Comparison of ENCODE assay signal across 12 cellular contexts in the genomic region with DNA sequence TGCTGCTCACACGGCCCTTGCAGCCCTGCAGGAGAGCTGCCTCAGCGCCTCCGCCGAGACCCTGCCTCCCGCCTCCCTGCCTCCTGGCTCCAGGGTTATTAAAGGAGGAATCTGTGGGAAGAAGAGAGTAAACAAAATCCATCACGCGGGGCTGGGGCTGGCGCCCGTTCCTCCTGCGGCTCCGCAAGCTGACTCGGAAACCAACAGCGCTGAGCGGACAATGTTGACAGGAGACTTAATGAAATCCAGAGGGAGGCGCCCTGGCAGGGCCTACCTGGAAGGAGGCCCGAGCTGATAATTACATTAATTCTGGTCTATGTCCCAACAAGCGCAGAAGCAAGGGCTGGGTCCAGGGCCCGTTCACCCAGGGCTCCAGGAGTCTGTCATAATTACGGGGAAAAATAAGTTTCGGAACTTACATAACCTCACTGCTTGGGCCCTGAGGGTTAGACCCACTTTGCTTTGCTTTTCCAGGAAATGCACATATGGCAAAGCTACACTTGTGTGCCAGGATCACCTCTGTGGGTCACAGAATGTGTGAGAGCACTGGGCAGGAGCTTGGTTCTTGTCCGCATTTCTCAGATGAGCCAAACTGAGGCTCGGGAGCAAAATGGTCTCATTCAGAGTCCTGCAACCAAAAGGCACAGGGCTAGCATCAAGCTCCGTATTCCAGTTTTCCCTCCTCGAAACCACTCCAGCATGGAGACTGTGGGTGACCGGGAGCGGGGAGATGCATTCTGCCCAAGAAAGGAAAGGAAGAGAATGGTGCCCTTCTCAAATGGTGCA. TPM values are rescaled to one million over a fixed set of nuclear protein-coding genes. Genes with fewer than 3 reads are reported as not detected.
DNase-seq lines count a peak whose midpoint lies in the region; ATAC-seq, FAIRE-seq and TF ChIP-seq lines count a peak whose summit lies in the region.
"Had no signal": no experiment of that assay in that cellular context is flagged by ENCODE, and none has a peak within 500 bp of the region (broad histone marks: within the 10 kb centered on the region; RNA-seq: fewer than 3 reads in every experiment).

No MANE protein-coding gene starts in this region.

- H3K79me2 ChIP-seq in keratinocyte (ENCODE audit: control insufficient read depth, insufficient read depth, low read length) (no peaks in the 10 kb centered on the region), PC-3 (ENCODE audit: low read length) (no peaks in the 10 kb centered on the region)

- H3K27ac ChIP-seq in keratinocyte (ENCODE audit: control insufficient read depth, insufficient read depth, low read length) (no peak overlapping the region), upper lobe of left lung (no peak overlapping the region), WERI-Rb-1 (no peak overlapping the region), PC-3 (ENCODE audit: low read length) (no peak overlapping the region)
- H3K27ac ChIP-seq: 22Rv1 had no signal

- H3K27me3 ChIP-seq in keratinocyte (ENCODE audit: control insufficient read depth, extremely low read depth, insufficient read depth, low read length) (peaks cover 33% of the 10 kb centered on the region), upper lobe of left lung (no peaks in the 10 kb centered on the region), WERI-Rb-1 (ENCODE audit: insufficient read depth, low read depth, severe bottlenecking) (no peaks in the 10 kb centered on the region), PC-3 (ENCODE audit: low read length) (no peaks in the 10 kb centered on the region; the same call in 1 of the 2 replicates)

- dilution Hi-C loops in keratinocyte (cut with MboI; ENCODE audit: extremely low pct_ligation_motif_present, low sequenced_read_pairs), result no loop called here

- no peak for TF ChIP-seq EP300 in upper lobe of left lung (IDR thresholded peaks at IDR 0.05)

- H3K9me3 Mint-ChIP-seq in brain, result peaks cover 0 to 8% (median 0%) of the 10 kb centered on the region in 5 experiments
- H3K9me3 Mint-ChIP-seq: naive B cell had no signal

- ATAC-seq in upper lobe of left lung (ENCODE audit: low FRiP score in 2 of 2) (peak in 1 of 2 donors; percentile 66), PC-3 (no peak)

- H4K20me1 ChIP-seq in keratinocyte (ENCODE audit: control insufficient read depth, extremely low read depth, insufficient read depth, low read length), result no peaks in the 10 kb centered on the region
- no peaks in the 10 kb centered on the region for H4K20me1 ChIP-seq in PC-3 (ENCODE audit: low read length)

- POLR2A ChIA-PET in PC-3 (lab: Charles Lee; ENCODE audit: unreplicated experiment), result no interaction called here

- H3K9me1 ChIP-seq in keratinocyte (ENCODE audit: control insufficient read depth, extremely low read depth, insufficient read depth, low read length), result no peaks in the 10 kb centered on the region

- H3K4me2 ChIP-seq in keratinocyte (ENCODE audit: control insufficient read depth, extremely low read depth, insufficient read depth, low read depth, low read length), result no peak overlapping the region
- no peak overlapping the region for H3K4me2 ChIP-seq in PC-3 (ENCODE audit: low read length)

- no peak overlapping the region for H3K4me3 Mint-ChIP-seq in brain

- FAIRE-seq in keratinocyte (lab: Jason Lieb, UNC), result no peak
- FAIRE-seq: H54 had no signal

- DNase-seq in NCI-H1694 (lab: John Stamatoyannopoulos, UW), result peak; percentile 10
- no peak for DNase-seq in NCI-H1694 treated with DMSO at 0.1 percent for 48 hours (lab: John Stamatoyannopoulos, UW)
- no peak for DNase-seq in keratinocyte (ENCODE audit: low read depth, low spot score)
- DNase-seq in upper lobe of left lung, result peak; percentile 49 to 88
- no peak for DNase-seq in 8988T
- no peak for DNase-seq in WERI-Rb-1
- no peak for DNase-seq in PC-3
- DNase-seq: effector CD4-positive, alpha-beta T cell; naive B cell had no signal

- TF ChIP-seq POLR2A in upper lobe of left lung (IDR thresholded peaks at IDR 0.05), result no peak

- 56% methylated on average over 22 to 26 of the region's 26 CpGs for WGBS in upper lobe of left lung, 2 donors

- no peaks in the 10 kb centered on the region for H3K36me3 ChIP-seq in keratinocyte (ENCODE audit: control insufficient read depth in 2 of 2, extremely low read depth in 1 of 2, insufficient read depth in 2 of 2, low read length in 2 of 2)
- H3K36me3 ChIP-seq in upper lobe of left lung, result no peaks in the 10 kb centered on the region
- H3K36me3 ChIP-seq in WERI-Rb-1, result no peaks in the 10 kb centered on the region
- no peaks in the 10 kb centered on the region for H3K36me3 ChIP-seq in PC-3 (ENCODE audit: low read depth, low read length)

- CTCF ChIA-PET in PC-3 (lab: Charles Lee), result interaction anchor here (0.6 kb wide), 1 partner anchor 63 kb away, joined by 3 read pairs; no protein-coding TSS in a partner anchor

- no peaks in the 10 kb centered on the region for H3K36me3 Mint-ChIP-seq in brain
- H3K36me3 Mint-ChIP-seq: naive B cell had no signal

- intact Hi-C loops in PC-3 (cut with micrococcal nuclease), result no loop called here

- no peak overlapping the region for H3K4me3 ChIP-seq in keratinocyte (ENCODE audit: control insufficient read depth in 2 of 3, extremely low read depth in 1 of 3, insufficient read depth in 2 of 3, low read depth in 1 of 3, low read length in 3 of 3)
- H3K4me3 ChIP-seq in upper lobe of left lung, result no peak overlapping the region
- H3K4me3 ChIP-seq in WERI-Rb-1 (ENCODE audit: low read depth, low read length), result no peak overlapping the region
- H3K4me3 ChIP-seq in PC-3 (ENCODE audit: low read length), result no peak overlapping the region

- H2AFZ ChIP-seq in keratinocyte (ENCODE audit: control insufficient read depth, low read length) (no peak overlapping the region), PC-3 (ENCODE audit: low read length) (no peak overlapping the region)

- no peak for TF ChIP-seq CTCF in brain (conservative IDR thresholded peaks at IDR 0.05)
- peak in 2 of 3 experiments; percentile 3 to 30 for TF ChIP-seq CTCF in keratinocyte (optimal IDR thresholded peaks at IDR 0.05 in 1 of 3, IDR thresholded peaks at IDR 0.05 in 1 of 3, conservative IDR thresholded peaks at IDR 0.05 in 1 of 3; ENCODE audit: extremely low read depth in 1 of 3, insufficient read depth in 2 of 3, low read length in 3 of 3)
- TF ChIP-seq CTCF in upper lobe of left lung (IDR thresholded peaks at IDR 0.05), result no peak
- TF ChIP-seq CTCF in WERI-Rb-1 (IDR thresholded peaks at IDR 0.05; ENCODE audit: low read depth, low read length), result no peak
- TF ChIP-seq CTCF in PC-3 (conservative IDR thresholded peaks at IDR 0.05; ENCODE audit: low read depth, low read length), result no peak

- peaks cover 6% of the 10 kb centered on the region for H3K27me3 Mint-ChIP-seq in brain

- no peaks in the 10 kb centered on the region for H3K9me2 ChIP-seq in PC-3 (replicated peaks; ENCODE audit: low read length)

- H3K9ac ChIP-seq in keratinocyte (ENCODE audit: control insufficient read depth, extremely low read depth, insufficient read depth, low read length), result no peak overlapping the region
- H3K9ac ChIP-seq in PC-3 (ENCODE audit: low read length), result no peak overlapping the region

- H3K9me3 ChIP-seq in keratinocyte (ENCODE audit: control insufficient read depth, low read depth, low read length), result no peaks in the 10 kb centered on the region
- H3K9me3 ChIP-seq in upper lobe of left lung, result no peaks in the 10 kb centered on the region
- H3K9me3 ChIP-seq in WERI-Rb-1 (ENCODE audit: severe bottlenecking), result no peaks in the 10 kb centered on the region
- H3K9me3 ChIP-seq in PC-3 (ENCODE audit: low read length), result no peaks in the 10 kb centered on the region

- peaks cover 8% of the 10 kb centered on the region for H3K4me1 Mint-ChIP-seq in brain
- H3K4me1 Mint-ChIP-seq: naive B cell had no signal

- H3K4me1 ChIP-seq in keratinocyte (ENCODE audit: control insufficient read depth, extremely low read depth, insufficient read depth, low read length) (no peaks in the 10 kb centered on the region), upper lobe of left lung (peaks cover 0 to 9% (median 0%) of the 10 kb centered on the region in 4 donors), PC-3 (ENCODE audit: insufficient read depth, low read length) (no peaks in the 10 kb centered on the region)

- BruUV-seq in PC-3 (replicated peaks; lab: Mats Ljungman, UMichigan), result no TSS peak

- H3K27ac Mint-ChIP-seq in brain, result peak overlapping the region in 3 of 5 experiments; percentile 50 to 84 (median 80)
- H3K27ac Mint-ChIP-seq: naive B cell had no signal

- no peaks in the 10 kb centered on the region for H3F3A ChIP-seq in PC-3 (ENCODE audit: low read length, unreplicated experiment)

RNA-seq across cellular contexts. Expression of a gene that starts 43.8 kb away (rescaled TPM):
- polyA plus RNA-seq in brain (ENCODE audit: insufficient read depth, low read depth, low replicate concordance) (5.2 TPM), keratinocyte (4.6 to 12.4 TPM (median 8.3 TPM) in 3 replicates)
- polyA plus RNA-seq in keratinocyte (2011; ENCODE audit: low read depth), result 4.0 TPM
- 3.1 and 3.5 TPM in 2 replicates for polyA plus RNA-seq in keratinocyte (2011; cell fraction: cytosol; rRNA removed)
- polyA plus RNA-seq in keratinocyte (2011; cell fraction: nucleus; rRNA removed), result 18.1 and 18.8 TPM in 2 replicates
- polyA plus RNA-seq in keratinocyte (2012; ENCODE audit: low replicate concordance), result 7.3 and 9.0 TPM in 2 replicates
- polyA minus RNA-seq in keratinocyte, result 9.9 to 24.3 TPM (median 16.6 TPM) in 3 replicates
- polyA minus RNA-seq in keratinocyte (2011; cell fraction: cytosol; rRNA and poly(A)+ RNA removed), result 7.5 TPM
- 14.5 and 19.1 TPM in 2 replicates for polyA minus RNA-seq in keratinocyte (2011; cell fraction: nucleus; rRNA and poly(A)+ RNA removed)
- total RNA-seq in upper lobe of left lung (100 to 1,000 TPM in 2 of 6 donors, 10 to 100 TPM in 4; 60.6 to 154 (median 92.8) TPM), PC-3 (2014; rRNA removed) (28.1 and 31.9 TPM in 2 replicates)

Comparison
In these comparisons a context has a peak if more than half of its experiments do, and no peak if none do; other contexts are left out.
1. DNase-seq: peak in NCI-H1694 (single experiment) and upper lobe of left lung (2 of 2); none in NCI-H1694 treated with DMSO at 0.1 percent for 48 hours (single experiment), keratinocyte (single experiment), 8988T (single experiment), WERI-Rb-1 (single experiment) and PC-3 (single experiment).
2. CTCF ChIP-seq: peak in keratinocyte (2 of 3); none in brain (0 of 2), upper lobe of left lung (0 of 6), WERI-Rb-1 (single experiment) and PC-3 (single experiment).